In genomic region chr12:67803450-67804034, GRCh38 we compare ENCODE assay signal across 20 cellular contexts.
DNase-seq lines count a peak whose midpoint lies in the region; ATAC-seq and TF ChIP-seq lines count a peak whose summit lies in the region.
"Had no signal": no experiment of that assay in that cellular context is flagged by ENCODE, and none has a peak within 500 bp of the region (broad histone marks: within the 10 kb centered on the region; RNA-seq: fewer than 3 reads in every experiment).

No MANE protein-coding gene starts in this region.

- H3K27me3 ChIP-seq in H9 (ENCODE audit: insufficient read depth, low read length), result no peaks in the 10 kb centered on the region
- H3K27me3 ChIP-seq in endodermal cell (ENCODE audit: control insufficient read depth, insufficient read depth, low read length, poor library complexity, severe bottlenecking), result no peaks in the 10 kb centered on the region
- no peaks in the 10 kb centered on the region for H3K27me3 ChIP-seq in stomach smooth muscle (ENCODE audit: control insufficient read depth in 1 of 2, insufficient read depth in 2 of 2, low read length in 2 of 2)
- peaks cover 0 to 3% (median 0%) of the 10 kb centered on the region in 3 experiments for H3K27me3 ChIP-seq in neuronal stem cell (ENCODE audit: control insufficient read depth in 3 of 3, insufficient read depth in 3 of 3, low read depth in 1 of 3, low read length in 3 of 3)
- no peaks in the 10 kb centered on the region for H3K27me3 ChIP-seq in right atrium auricular region

- peaks cover 22% of the 10 kb centered on the region for H3K4me1 Mint-ChIP-seq in activated naive CD8-positive, alpha-beta T cell treated with anti-CD3 and anti-CD28 coated beads for 36 hours
- peaks cover 29% of the 10 kb centered on the region for H3K4me1 Mint-ChIP-seq in activated naive CD8-positive, alpha-beta T cell treated with anti-CD3 and anti-CD28 coated beads, Interleukin-2, amount 50 U/mL, for 24 hours
- H3K4me1 Mint-ChIP-seq in H9 (peaks cover 0 to 13% of the 10 kb centered on the region in 2 experiments; a peak in 3 of 4 replicates), endodermal cell (peaks cover 10% of the 10 kb centered on the region)

- H3K9ac ChIP-seq in H9 (ENCODE audit: extremely low read depth, insufficient read length, low read length) (no peak overlapping the region), endodermal cell (ENCODE audit: extremely low read depth, low read length, poor library complexity, severe bottlenecking) (no peak overlapping the region), stomach smooth muscle (ENCODE audit: low read length in 2 of 2) (no peak overlapping the region), neuronal stem cell (ENCODE audit: low read depth, low read length, poor library complexity) (no peak overlapping the region)

- no peak overlapping the region for H2BK12ac ChIP-seq in H9 (ENCODE audit: insufficient read length, low read depth, low read length)
- H2BK12ac ChIP-seq in neuronal stem cell (ENCODE audit: low read length), result no peak overlapping the region

- H2BK15ac ChIP-seq in H9 (ENCODE audit: low read depth, low read length) (no peak overlapping the region), neuronal stem cell (ENCODE audit: low read length) (no peak overlapping the region)

- H2BK20ac ChIP-seq in H9 (ENCODE audit: low read depth, low read length, poor library complexity, severe bottlenecking), result no peak overlapping the region

- H3K23me2 ChIP-seq in H9 (ENCODE audit: insufficient read length, low read depth, low read length, poor library complexity, severe bottlenecking), result no peaks in the 10 kb centered on the region

- H3K36me3 ChIP-seq in endodermal cell (ENCODE audit: control insufficient read depth, insufficient read depth, low read length), result no peaks in the 10 kb centered on the region
- no peaks in the 10 kb centered on the region for H3K36me3 ChIP-seq in stomach smooth muscle (ENCODE audit: control insufficient read depth in 2 of 2, insufficient read depth in 2 of 2, low read length in 2 of 2)
- no peaks in the 10 kb centered on the region for H3K36me3 ChIP-seq in neuronal stem cell (replicated peaks in 1 of 2; ENCODE audit: control insufficient read depth in 2 of 2, insufficient read depth in 2 of 2, low read length in 2 of 2)
- no peaks in the 10 kb centered on the region for H3K36me3 ChIP-seq in right atrium auricular region

- peak overlapping the region; percentile 36 for H2AK5ac ChIP-seq in H9 (ENCODE audit: insufficient read length, low read length)
- H2AK5ac ChIP-seq in neuronal stem cell (ENCODE audit: low read depth, low read length), result no peak overlapping the region

- H3K4me1 ChIP-seq in H9 (ENCODE audit: insufficient read depth, low read length) (peaks cover 5% of the 10 kb centered on the region; the same call in 1 of the 2 replicates), endodermal cell (ENCODE audit: control insufficient read depth, insufficient read depth, low read length) (peaks cover 5% of the 10 kb centered on the region), stomach smooth muscle (ENCODE audit: control insufficient read depth, insufficient read depth, low read length) (peaks cover 26% of the 10 kb centered on the region), neuronal stem cell (ENCODE audit: control insufficient read depth in 2 of 2, insufficient read depth in 1 of 2, low read depth in 1 of 2, low read length in 2 of 2) (peaks cover 0 to 11% of the 10 kb centered on the region in 2 donors), right atrium auricular region (peaks cover 0 to 11% of the 10 kb centered on the region in 2 donors)

- H3K27ac ChIP-seq in H9 (ENCODE audit: insufficient read length, low read depth, low read length) (no peak overlapping the region), endodermal cell (ENCODE audit: low read depth, low read length) (peak overlapping the region; percentile 62), stomach smooth muscle (ENCODE audit: low read length) (peak overlapping the region; percentile 50), neuronal stem cell (replicated peaks; ENCODE audit: low read length) (no peak overlapping the region), right atrium auricular region (no peak overlapping the region)

- H3K4me3 ChIP-seq in endodermal cell (ENCODE audit: low read length) (no peak overlapping the region), stomach smooth muscle (ENCODE audit: low read length in 2 of 2) (no peak overlapping the region), neuronal stem cell (ENCODE audit: low read length in 2 of 2) (no peak overlapping the region), right atrium auricular region (no peak overlapping the region)

- H3K23ac ChIP-seq in H9 (ENCODE audit: insufficient read length, low read depth, low read length) (no peak overlapping the region), neuronal stem cell (ENCODE audit: low read depth, low read length, poor library complexity) (no peak overlapping the region)

- H3K27ac Mint-ChIP-seq in activated naive CD8-positive, alpha-beta T cell treated with anti-CD3 and anti-CD28 coated beads for 36 hours, result peak overlapping the region; percentile 32
- H3K27ac Mint-ChIP-seq in activated naive CD8-positive, alpha-beta T cell treated with anti-CD3 and anti-CD28 coated beads, Interleukin-2, amount 50 U/mL, for 24 hours, result no peak overlapping the region
- H3K27ac Mint-ChIP-seq in H9, result no peak overlapping the region
- no peak overlapping the region for H3K27ac Mint-ChIP-seq in endodermal cell
- H3K27ac Mint-ChIP-seq: CD8-positive, alpha-beta T cell had no signal

- H2BK5ac ChIP-seq in H9 (ENCODE audit: insufficient read length, low read length), result no peak overlapping the region
- H2BK5ac ChIP-seq in neuronal stem cell (ENCODE audit: low read length), result no peak overlapping the region

- H4K91ac ChIP-seq in H9 (ENCODE audit: insufficient read length, low read depth, low read length) (no peak overlapping the region), neuronal stem cell (ENCODE audit: low read depth, low read length, poor library complexity) (no peak overlapping the region)

- no peak overlapping the region for H3K4me3 Mint-ChIP-seq in activated naive CD8-positive, alpha-beta T cell treated with anti-CD3 and anti-CD28 coated beads for 36 hours
- no peak overlapping the region for H3K4me3 Mint-ChIP-seq in activated naive CD8-positive, alpha-beta T cell treated with anti-CD3 and anti-CD28 coated beads, Interleukin-2, amount 50 U/mL, for 24 hours
- H3K4me3 Mint-ChIP-seq in H9, result no peak overlapping the region
- no peak overlapping the region for H3K4me3 Mint-ChIP-seq in endodermal cell
- H3K4me3 Mint-ChIP-seq: CD8-positive, alpha-beta T cell had no signal

- no peaks in the 10 kb centered on the region for H3K79me1 ChIP-seq in H9 (ENCODE audit: insufficient read depth, low read depth, low read length, poor library complexity, severe bottlenecking)
- H3K79me1 ChIP-seq in neuronal stem cell (ENCODE audit: low read depth, low read length), result no peaks in the 10 kb centered on the region

- H3K4ac ChIP-seq in H9 (ENCODE audit: low read depth, low read length) (no peak overlapping the region), neuronal stem cell (ENCODE audit: low read length) (no peak overlapping the region)

- WGBS in H9 (ENCODE audit: extremely low coverage, insufficient read length, low lambda C conversion rate), result no CpG with 5 or more reads among the region's 4 CpGs
- WGBS in endodermal cell (ENCODE audit: insufficient coverage in 1 of 2, insufficient read length in 1 of 2), 2 experiments, result 64 to 67% methylated on average over 3 to 4 of the region's 4 CpGs
- WGBS in neuronal stem cell (ENCODE audit: extremely low coverage in 2 of 2, insufficient read length in 2 of 2, insufficient replicate concordance in 1 of 2), 2 donors, result no CpG with 5 or more reads among the region's 4 CpGs

- DNase-seq in activated naive CD8-positive, alpha-beta T cell treated with anti-CD3 and anti-CD28 coated beads for 36 hours, result no peak
- no peak for DNase-seq in activated naive CD8-positive, alpha-beta T cell treated with anti-CD3 and anti-CD28 coated beads, Interleukin-2, amount 50 U/mL, for 24 hours
- no peak for DNase-seq in H9
- DNase-seq in endodermal cell, result no peak
- DNase-seq in neuronal stem cell (ENCODE audit: low spot score), result no peak
- DNase-seq in right atrium auricular region (ENCODE audit: low spot score), result no peak
- DNase-seq: Calu3, GOT3, KBM-7, NCI-H1048, NCI-H1436, NCI-H1930, NCI-H226, NCI-H524, NCI-H82, OCI-M1, Right ventricle myocardium superior had no signal

- no peak overlapping the region for H3K56ac ChIP-seq in H9 (ENCODE audit: insufficient read length, low read depth, low read length)

- TF ChIP-seq CTCF in H9 (conservative IDR thresholded peaks at IDR 0.05) (no peak), endodermal cell (conservative IDR thresholded peaks at IDR 0.05) (no peak), right atrium auricular region (IDR thresholded peaks at IDR 0.05) (no peak)

- H3K14ac ChIP-seq in H9 (ENCODE audit: insufficient read depth, low read length) (no peak overlapping the region), neuronal stem cell (ENCODE audit: low read length) (no peak overlapping the region)

- no peak overlapping the region for H2AFZ ChIP-seq in H9 (ENCODE audit: low read length)
- no peak overlapping the region for H2AFZ ChIP-seq in neuronal stem cell (ENCODE audit: low read length)

- no peak overlapping the region for H4K5ac ChIP-seq in H9 (ENCODE audit: insufficient read length, low read depth, low read length)

- H4K20me1 ChIP-seq in H9 (ENCODE audit: control insufficient read depth, insufficient read depth, insufficient read length), result no peaks in the 10 kb centered on the region

- no peak overlapping the region for H4K8ac ChIP-seq in H9 (replicated peaks; ENCODE audit: insufficient read length, low read depth, low read length)
- no peak overlapping the region for H4K8ac ChIP-seq in neuronal stem cell (ENCODE audit: low read depth, low read length)

- no peaks in the 10 kb centered on the region for H3K79me2 ChIP-seq in H9 (ENCODE audit: insufficient read depth, low read length)

- H3K27me3 Mint-ChIP-seq in activated naive CD8-positive, alpha-beta T cell treated with anti-CD3 and anti-CD28 coated beads for 36 hours, result no peaks in the 10 kb centered on the region
- no peaks in the 10 kb centered on the region for H3K27me3 Mint-ChIP-seq in activated naive CD8-positive, alpha-beta T cell treated with anti-CD3 and anti-CD28 coated beads, Interleukin-2, amount 50 U/mL, for 24 hours
- H3K27me3 Mint-ChIP-seq in H9 (ENCODE audit: low read depth), result peaks cover 2% of the 10 kb centered on the region; the same call in 1 of the 2 replicates
- no peaks in the 10 kb centered on the region for H3K27me3 Mint-ChIP-seq in endodermal cell (ENCODE audit: insufficient read depth)

- H3K36me3 Mint-ChIP-seq in activated naive CD8-positive, alpha-beta T cell treated with anti-CD3 and anti-CD28 coated beads for 36 hours, result no peaks in the 10 kb centered on the region
- H3K36me3 Mint-ChIP-seq in activated naive CD8-positive, alpha-beta T cell treated with anti-CD3 and anti-CD28 coated beads, Interleukin-2, amount 50 U/mL, for 24 hours (ENCODE audit: low read depth), result no peaks in the 10 kb centered on the region
- H3K36me3 Mint-ChIP-seq in H9 (ENCODE audit: insufficient read depth in 1 of 3, low read depth in 3 of 3) (no peaks in the 10 kb centered on the region), endodermal cell (ENCODE audit: low read depth) (no peaks in the 10 kb centered on the region)
- H3K36me3 Mint-ChIP-seq: CD8-positive, alpha-beta T cell had no signal

- no peaks in the 10 kb centered on the region for H3K9me3 Mint-ChIP-seq in activated naive CD8-positive, alpha-beta T cell treated with anti-CD3 and anti-CD28 coated beads for 36 hours
- H3K9me3 Mint-ChIP-seq in activated naive CD8-positive, alpha-beta T cell treated with anti-CD3 and anti-CD28 coated beads, Interleukin-2, amount 50 U/mL, for 24 hours, result no peaks in the 10 kb centered on the region
- no peaks in the 10 kb centered on the region for H3K9me3 Mint-ChIP-seq in H9
- H3K9me3 Mint-ChIP-seq in endodermal cell, result no peaks in the 10 kb centered on the region
- H3K9me3 Mint-ChIP-seq: CD8-positive, alpha-beta T cell had no signal

- H3K9me3 ChIP-seq in H9 (ENCODE audit: control insufficient read depth, low read depth, low read length) (no peaks in the 10 kb centered on the region), endodermal cell (ENCODE audit: control insufficient read depth, low read length) (no peaks in the 10 kb centered on the region), stomach smooth muscle (ENCODE audit: control insufficient read depth in 2 of 2, low read length in 2 of 2) (no peaks in the 10 kb centered on the region), neuronal stem cell (replicated peaks in 1 of 2; ENCODE audit: control insufficient read depth in 2 of 2, insufficient read depth in 1 of 2, low read depth in 1 of 2, low read length in 2 of 2) (no peaks in the 10 kb centered on the region), right atrium auricular region (no peaks in the 10 kb centered on the region)

- H3T11ph ChIP-seq in H9 (ENCODE audit: low read length), result no peak overlapping the region

- H2BK120ac ChIP-seq in H9 (ENCODE audit: low read depth, low read length, poor library complexity, severe bottlenecking) (no peak overlapping the region), neuronal stem cell (ENCODE audit: low read depth, low read length) (no peak overlapping the region)

- ATAC-seq in activated naive CD8-positive, alpha-beta T cell treated with anti-CD3 and anti-CD28 coated beads, Interleukin-2, amount 50 U/mL, for 24 hours, result no peak
- ATAC-seq in HG03571 (IDR thresholded peaks at IDR 0.05; ENCODE audit: unreplicated experiment), result no peak

- H3K18ac ChIP-seq in H9 (ENCODE audit: insufficient read length, low read depth, low read length), result no peak overlapping the region
- H3K18ac ChIP-seq in neuronal stem cell (ENCODE audit: low read length), result no peak overlapping the region

- H3K4me2 ChIP-seq in H9 (ENCODE audit: insufficient read depth, insufficient read length, low read length), result no peak overlapping the region
- H3K4me2 ChIP-seq in neuronal stem cell (ENCODE audit: insufficient read depth, low read length, poor library complexity, severe bottlenecking), result no peak overlapping the region

Comparison
In these comparisons a context has a peak if more than half of its experiments do, and no peak if none do; other contexts are left out.
1. H3K27ac ChIP-seq: peak in endodermal cell (single experiment) and stomach smooth muscle (single experiment); none in H9 (single experiment), neuronal stem cell (single experiment) and right atrium auricular region (0 of 2).